ENCODE assay signal across 1 cellular context in genomic region chr1:30249446-30250337, GRCh38.
TF ChIP-seq lines count a peak whose summit lies in the region.

No MANE protein-coding gene starts in this region.

TF ChIP-seq in HepG2, 621 proteins besides CTCF, POLR2A, EP300 and RAD21 (continued from another document):
- TF ChIP-seq, protein P1, sequence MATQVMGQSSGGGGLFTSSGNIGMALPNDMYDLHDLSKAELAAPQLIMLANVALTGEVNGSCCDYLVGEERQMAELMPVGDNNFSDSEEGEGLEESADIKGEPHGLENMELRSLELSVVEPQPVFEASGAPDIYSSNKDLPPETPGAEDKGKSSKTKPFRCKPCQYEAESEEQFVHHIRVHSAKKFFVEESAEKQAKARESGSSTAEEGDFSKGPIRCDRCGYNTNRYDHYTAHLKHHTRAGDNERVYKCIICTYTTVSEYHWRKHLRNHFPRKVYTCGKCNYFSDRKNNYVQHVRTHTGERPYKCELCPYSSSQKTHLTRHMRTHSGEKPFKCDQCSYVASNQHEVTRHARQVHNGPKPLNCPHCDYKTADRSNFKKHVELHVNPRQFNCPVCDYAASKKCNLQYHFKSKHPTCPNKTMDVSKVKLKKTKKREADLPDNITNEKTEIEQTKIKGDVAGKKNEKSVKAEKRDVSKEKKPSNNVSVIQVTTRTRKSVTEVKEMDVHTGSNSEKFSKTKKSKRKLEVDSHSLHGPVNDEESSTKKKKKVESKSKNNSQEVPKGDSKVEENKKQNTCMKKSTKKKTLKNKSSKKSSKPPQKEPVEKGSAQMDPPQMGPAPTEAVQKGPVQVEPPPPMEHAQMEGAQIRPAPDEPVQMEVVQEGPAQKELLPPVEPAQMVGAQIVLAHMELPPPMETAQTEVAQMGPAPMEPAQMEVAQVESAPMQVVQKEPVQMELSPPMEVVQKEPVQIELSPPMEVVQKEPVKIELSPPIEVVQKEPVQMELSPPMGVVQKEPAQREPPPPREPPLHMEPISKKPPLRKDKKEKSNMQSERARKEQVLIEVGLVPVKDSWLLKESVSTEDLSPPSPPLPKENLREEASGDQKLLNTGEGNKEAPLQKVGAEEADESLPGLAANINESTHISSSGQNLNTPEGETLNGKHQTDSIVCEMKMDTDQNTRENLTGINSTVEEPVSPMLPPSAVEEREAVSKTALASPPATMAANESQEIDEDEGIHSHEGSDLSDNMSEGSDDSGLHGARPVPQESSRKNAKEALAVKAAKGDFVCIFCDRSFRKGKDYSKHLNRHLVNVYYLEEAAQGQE (IDR thresholded peaks at IDR 0.05; ENCODE audit: borderline replicate concordance in 1 of 2, low read depth in 1 of 2, low read length in 2 of 2): no peak
- TF ChIP-seq CREB1 (IDR thresholded peaks at IDR 0.05): peak; percentile 33; the same call in 1 of the 2 replicates
- no peak for TF ChIP-seq CREB1 (CRISPR knock-in tag; IDR thresholded peaks at IDR 0.05)
- no peak for TF ChIP-seq GFI1 (CRISPR knock-in tag; IDR thresholded peaks at IDR 0.05; ENCODE audit: borderline replicate concordance)
- no peak for TF ChIP-seq GATAD1 (CRISPR knock-in tag; IDR thresholded peaks at IDR 0.05)
